ENCODE assay signal across 6 cellular contexts in the genomic region with DNA sequence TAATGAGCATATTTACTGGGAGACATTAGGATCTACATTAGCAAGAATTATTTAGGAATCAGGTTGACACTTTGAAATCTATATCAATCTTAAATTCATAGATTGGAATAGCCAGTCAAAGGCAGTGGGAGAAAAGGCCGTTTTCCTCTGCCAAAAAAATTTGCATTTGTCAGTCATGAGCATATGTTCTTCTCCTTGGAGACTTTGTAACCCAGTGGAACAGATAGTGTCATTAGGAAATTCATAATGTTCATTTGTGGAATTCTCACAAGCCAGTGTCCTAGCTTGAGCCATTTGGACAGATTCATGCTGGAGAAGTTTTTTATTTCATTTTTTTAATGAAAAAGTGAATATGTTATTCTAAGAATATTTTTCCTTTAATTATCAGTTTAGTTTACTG.
"Had no signal": no experiment of that assay in that cellular context is flagged by ENCODE, and none has a peak within 500 bp of the region (broad histone marks: within the 10 kb centered on the region; RNA-seq: fewer than 3 reads in every experiment).

No MANE protein-coding gene starts in this region.

- DNase-seq: IMR-90, KBM-7, KG1 had no signal

- H3K27ac ChIP-seq: HL-60 had no signal

- H3K4me3 ChIP-seq: K562 had no signal

- ATAC-seq: HepG2, K562 had no signal
